1 cellular context compared by ENCODE assay signal in the genomic region with DNA sequence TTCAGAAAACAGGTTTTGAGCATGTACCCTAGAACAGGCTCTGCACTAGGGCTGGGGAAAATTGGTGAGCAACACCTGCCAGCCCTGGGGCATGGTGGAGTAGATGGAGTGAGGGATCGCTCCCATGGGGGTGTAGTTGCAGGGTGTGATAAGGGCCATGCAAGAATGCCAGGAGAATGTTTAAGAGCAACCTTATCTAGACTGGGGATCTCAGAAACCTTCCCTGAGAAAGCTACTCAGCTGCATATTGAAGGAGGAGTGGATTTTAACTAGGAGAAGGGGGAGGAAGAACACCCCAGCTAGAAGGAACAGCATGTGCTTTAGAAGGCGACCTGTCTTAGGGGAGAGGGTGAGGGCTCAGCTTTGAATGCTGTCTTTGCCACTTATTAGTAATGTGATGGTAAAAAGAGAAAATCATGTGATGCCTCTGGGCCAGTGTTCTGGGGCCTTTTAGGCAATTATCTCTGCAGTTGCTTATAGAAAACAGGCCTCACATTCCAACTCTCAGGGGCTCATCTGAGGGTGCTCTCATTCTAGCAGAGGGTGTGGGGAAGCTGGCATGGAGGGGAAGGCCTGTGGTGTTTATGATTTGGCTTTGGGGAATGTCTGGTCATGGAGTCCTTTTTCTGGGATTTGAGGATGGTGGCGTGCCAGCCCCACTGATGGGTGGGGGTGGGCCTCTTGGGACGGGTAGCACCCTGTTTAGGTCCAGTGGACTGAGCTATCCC.
TF ChIP-seq lines count a peak whose summit lies in the region.

No MANE protein-coding gene starts in this region.

TF ChIP-seq in A549, 52 proteins besides CTCF, POLR2A, EP300 and RAD21 (continued from another document):
- TF ChIP-seq ELK1 (IDR thresholded peaks at IDR 0.05; ENCODE audit: low read depth, low read length) (no peak), SMC3 (IDR thresholded peaks at IDR 0.05) (no peak), RCOR1 (IDR thresholded peaks at IDR 0.05; ENCODE audit: low read depth, low read length) (no peak), BHLHE40 (IDR thresholded peaks at IDR 0.05; ENCODE audit: low read depth, low read length) (no peak), GATA3 (IDR thresholded peaks at IDR 0.05; ENCODE audit: borderline replicate concordance) (no peak), MAFK (IDR thresholded peaks at IDR 0.05; ENCODE audit: partially characterized antibody) (no peak), FOSL2 (IDR thresholded peaks at IDR 0.05) (no peak), FOSL2 (CRISPR knock-in tag; IDR thresholded peaks at IDR 0.05) (no peak), NFE2L2 (conservative IDR thresholded peaks at IDR 0.05; ENCODE audit: low read length) (no peak)
- TF ChIP-seq, protein P1, sequence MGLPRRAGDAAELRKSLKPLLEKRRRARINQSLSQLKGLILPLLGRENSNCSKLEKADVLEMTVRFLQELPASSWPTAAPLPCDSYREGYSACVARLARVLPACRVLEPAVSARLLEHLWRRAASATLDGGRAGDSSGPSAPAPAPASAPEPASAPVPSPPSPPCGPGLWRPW (IDR thresholded peaks at IDR 0.05): no peak
- TF ChIP-seq, protein P2, sequence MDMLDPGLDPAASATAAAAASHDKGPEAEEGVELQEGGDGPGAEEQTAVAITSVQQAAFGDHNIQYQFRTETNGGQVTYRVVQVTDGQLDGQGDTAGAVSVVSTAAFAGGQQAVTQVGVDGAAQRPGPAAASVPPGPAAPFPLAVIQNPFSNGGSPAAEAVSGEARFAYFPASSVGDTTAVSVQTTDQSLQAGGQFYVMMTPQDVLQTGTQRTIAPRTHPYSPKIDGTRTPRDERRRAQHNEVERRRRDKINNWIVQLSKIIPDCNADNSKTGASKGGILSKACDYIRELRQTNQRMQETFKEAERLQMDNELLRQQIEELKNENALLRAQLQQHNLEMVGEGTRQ (IDR thresholded peaks at IDR 0.05): no peak
TF ChIP-seq in A549: peak in this region for 0.
